32 cellular contexts compared by ENCODE assay signal in genomic region chr10:125379592-125379991, GRCh38.
"Had no signal": no experiment of that assay in that cellular context is flagged by ENCODE, and none has a peak within 500 bp of the region (broad histone marks: within the 10 kb centered on the region; RNA-seq: fewer than 3 reads in every experiment).

No MANE protein-coding gene starts in this region.

- H3K36me3 ChIP-seq: adrenal gland, ascending aorta, brain microvascular endothelial cell, breast epithelium, cardiac muscle cell had no signal

- H3K4me1 ChIP-seq: adrenal gland, ascending aorta, body of pancreas, breast epithelium had no signal

- ATAC-seq: activated naive CD4-positive, alpha-beta T cell treated with anti-CD3 and anti-CD28 coated beads, Interleukin-2, amount 50 U/mL, for 72 hours; activated naive CD8-positive, alpha-beta T cell treated with anti-CD3 and anti-CD28 coated beads, Interleukin-2, amount 50 U/mL, for 24 hours; activated T-cell treated with anti-CD3 and anti-CD28 coated beads, Interleukin-2, amount 50 U/mL, for 4 hours; activated T-cell treated with anti-CD3 and anti-CD28 coated beads, Interleukin-2, amount 50 U/mL, for 72 hours; activated T-helper 17 cell treated with anti-CD3 and anti-CD28 coated beads, Interleukin-2, amount 50 U/mL, for 72 hours; body of pancreas had no signal

- H3K4me3 ChIP-seq: adrenal gland, ascending aorta, body of pancreas, breast epithelium, cardiac muscle cell had no signal

- H3K9me3 ChIP-seq: adrenal gland, body of pancreas, breast epithelium had no signal

- H3K27ac ChIP-seq: adrenal gland, ascending aorta, body of pancreas, brain microvascular endothelial cell, breast epithelium, cardiac muscle cell had no signal

- DNase-seq: activated effector memory CD4-positive, alpha-beta T cell treated with anti-CD3 and anti-CD28 coated beads, Interleukin-2, amount 50 U/mL, for 16 hours; activated effector memory CD4-positive, alpha-beta T cell treated with Interleukin-2 at 50 U/mL for 16 hours; activated gamma-delta T cell; activated gamma-delta T cell treated with Interleukin-2 at 50 U/mL for 16 hours; activated naive CD4-positive, alpha-beta T cell; activated naive CD4-positive, alpha-beta T cell treated with anti-CD3 and anti-CD28 coated beads for 36 hours; activated naive CD4-positive, alpha-beta T cell treated with anti-CD3 and anti-CD28 coated beads, Interleukin-2, amount 10 ng/mL, durations not matched to agents 7 days and 5 days; activated naive CD4-positive, alpha-beta T cell treated with anti-CD3 and anti-CD28 coated beads, Interleukin-2, amount 50 U/mL, for 16 hours; activated naive CD4-positive, alpha-beta T cell treated with Interleukin-2 at 50 U/mL for 16 hours; activated naive CD8-positive, alpha-beta T cell treated with anti-CD3 and anti-CD28 coated beads for 36 hours; activated naive CD8-positive, alpha-beta T cell treated with anti-CD3 and anti-CD28 coated beads, Interleukin-2, amount 10 ng/mL, durations not matched to agents 7 days and 5 days; activated naive CD8-positive, alpha-beta T cell treated with anti-CD3 and anti-CD28 coated beads, Interleukin-2, amount 50 U/mL, for 24 hours; activated T-cell treated with anti-CD3 and anti-CD28 coated beads, Interleukin-2, amount 50 U/mL, for 1 hour; activated T-cell treated with anti-CD3 and anti-CD28 coated beads, Interleukin-2, amount 50 U/mL, for 24 hours; activated T-cell treated with anti-CD3 and anti-CD28 coated beads, Interleukin-2, amount 50 U/mL, for 4 hours; activated T-cell treated with anti-CD3 and anti-CD28 coated beads, Interleukin-2, amount 50 U/mL, for 48 hours; activated T-cell treated with anti-CD3 and anti-CD28 coated beads, Interleukin-2, amount 50 U/mL, for 72 hours; adrenal gland; amniotic stem cell; amygdala; anterior cingulate cortex; aorta; body of pancreas; brain microvascular endothelial cell; caudate nucleus; central memory CD4-positive, alpha-beta T cell; cerebellar nuclear complex had no signal

- H3K27me3 ChIP-seq: adrenal gland, ascending aorta, body of pancreas, brain microvascular endothelial cell, breast epithelium, cardiac muscle cell had no signal
